In genomic region chr13:71290963-71291937, GRCh38 we compare ENCODE assay signal across 8 cellular contexts.
A peak's percentile ranks its signal among the peaks of the same experiment; 100 is the strongest.
DNase-seq lines count a peak whose midpoint lies in the region; ATAC-seq and TF ChIP-seq lines count a peak whose summit lies in the region.

No MANE protein-coding gene starts in this region.

- peaks cover 5% of the 10 kb centered on the region for H3K9me3 Mint-ChIP-seq in activated naive CD8-positive, alpha-beta T cell treated with anti-CD3 and anti-CD28 coated beads for 36 hours
- H3K9me3 Mint-ChIP-seq in stimulated activated naive B cell treated with anti-CD40 and anti-IgM and Interleukin-4, amounts not matched to agents 10 μg/mL and 1 μg/mL and 100 μg/mL, for 72 hours: peaks cover 0 to 2% of the 10 kb centered on the region in 2 donors

- H3K9me3 ChIP-seq in BLaER1 (peaks cover 7% of the 10 kb centered on the region; the same call in 1 of the 2 replicates), PC-9 (ENCODE audit: insufficient read depth, low read depth) (no peaks in the 10 kb centered on the region; the same call in 1 of the 2 replicates)

- no TSS peak for BruUV-seq in PC-9 (replicated peaks; lab: Mats Ljungman, UMichigan)

- CTCF ChIA-PET in PC-9 (lab: Charles Lee): no interaction called here

- no peaks in the 10 kb centered on the region for H3F3A ChIP-seq in PC-9 (ENCODE audit: insufficient read depth, low read depth)

- H3K4me3 ChIP-seq in BLaER1 (peak overlapping the region; percentile 50), PC-9 (peak overlapping the region; percentile 72)

- ATAC-seq in GM19043 (IDR thresholded peaks at IDR 0.05; ENCODE audit: low read depth, unreplicated experiment) (peak; percentile 76), HG03196 (IDR thresholded peaks at IDR 0.05; ENCODE audit: unreplicated experiment) (peak; percentile 91), left colon (peak; percentile 84)
- ATAC-seq in stimulated activated naive B cell treated with anti-CD40 and anti-IgM and Interleukin-4, amounts not matched to agents 10 μg/mL and 1 μg/mL and 100 μg/mL, for 72 hours (replicated peaks): peak; percentile 65 to 67

- H3K36me3 ChIP-seq in BLaER1: no peaks in the 10 kb centered on the region
- no peaks in the 10 kb centered on the region for H3K36me3 ChIP-seq in PC-9 (ENCODE audit: low read depth)

- H3K4me1 Mint-ChIP-seq in activated naive CD8-positive, alpha-beta T cell treated with anti-CD3 and anti-CD28 coated beads for 36 hours: peaks cover 11% of the 10 kb centered on the region
- H3K4me1 Mint-ChIP-seq in stimulated activated naive B cell treated with anti-CD40 and anti-IgM and Interleukin-4, amounts not matched to agents 10 μg/mL and 1 μg/mL and 100 μg/mL, for 72 hours: peaks cover 5 to 14% of the 10 kb centered on the region in 2 donors

- no peaks in the 10 kb centered on the region for H3K9me2 ChIP-seq in PC-9 (ENCODE audit: insufficient read depth)

- H3K4me1 ChIP-seq in BLaER1: peaks cover 8% of the 10 kb centered on the region; the same call in 1 of the 2 replicates
- H3K4me1 ChIP-seq in PC-9 (replicated peaks; ENCODE audit: insufficient read depth): no peaks in the 10 kb centered on the region

- DNase-seq in PC-9 (peak; percentile 19 to 87), left colon (peak; percentile 27 to 33), foreskin melanocyte (no peak)
- peak; percentile 43 for DNase-seq in activated naive CD8-positive, alpha-beta T cell treated with anti-CD3 and anti-CD28 coated beads for 36 hours
- DNase-seq in stimulated activated naive B cell treated with anti-CD40 and anti-IgM and Interleukin-4, amounts not matched to agents 10 μg/mL and 1 μg/mL and 100 μg/mL, for 72 hours: peak; percentile 37

- H2AFZ ChIP-seq in PC-9: peak overlapping the region; percentile 88

- H3K27me3 Mint-ChIP-seq in activated naive CD8-positive, alpha-beta T cell treated with anti-CD3 and anti-CD28 coated beads for 36 hours: peaks cover 16% of the 10 kb centered on the region
- H3K27me3 Mint-ChIP-seq in stimulated activated naive B cell treated with anti-CD40 and anti-IgM and Interleukin-4, amounts not matched to agents 10 μg/mL and 1 μg/mL and 100 μg/mL, for 72 hours: peaks cover 12% of the 10 kb centered on the region in 2 donors

- H3K27ac Mint-ChIP-seq in activated naive CD8-positive, alpha-beta T cell treated with anti-CD3 and anti-CD28 coated beads for 36 hours: peak overlapping the region; percentile 81
- H3K27ac Mint-ChIP-seq in stimulated activated naive B cell treated with anti-CD40 and anti-IgM and Interleukin-4, amounts not matched to agents 10 μg/mL and 1 μg/mL and 100 μg/mL, for 72 hours: peak overlapping the region; percentile 89

- peaks cover 12% of the 10 kb centered on the region for H3K36me3 Mint-ChIP-seq in activated naive CD8-positive, alpha-beta T cell treated with anti-CD3 and anti-CD28 coated beads for 36 hours
- H3K36me3 Mint-ChIP-seq in stimulated activated naive B cell treated with anti-CD40 and anti-IgM and Interleukin-4, amounts not matched to agents 10 μg/mL and 1 μg/mL and 100 μg/mL, for 72 hours: no peaks in the 10 kb centered on the region

- H3K27me3 ChIP-seq in BLaER1 (no peaks in the 10 kb centered on the region), PC-9 (ENCODE audit: insufficient read depth, low read depth) (no peaks in the 10 kb centered on the region)

- POLR2A ChIA-PET in PC-9 (lab: Charles Lee; ENCODE audit: unreplicated experiment): interaction anchor here (0.6 to 0.7 kb wide), 2 partner anchors 493 to 1842 kb away, joined by 4 read pairs; no protein-coding TSS in a partner anchor

- H3K27ac ChIP-seq in BLaER1 (peak overlapping the region; percentile 52), PC-9 (peak overlapping the region; percentile 41)

- H3K4me2 ChIP-seq in BLaER1: peak overlapping the region; percentile 45
- peak overlapping the region; percentile 69 for H3K4me2 ChIP-seq in PC-9

- no peak overlapping the region for H3K9ac ChIP-seq in BLaER1

- H3K4me3 Mint-ChIP-seq in activated naive CD8-positive, alpha-beta T cell treated with anti-CD3 and anti-CD28 coated beads for 36 hours: peak overlapping the region; percentile 62
- peak overlapping the region; percentile 78 to 80 for H3K4me3 Mint-ChIP-seq in stimulated activated naive B cell treated with anti-CD40 and anti-IgM and Interleukin-4, amounts not matched to agents 10 μg/mL and 1 μg/mL and 100 μg/mL, for 72 hours

- no peak for TF ChIP-seq CTCF in PC-9 (conservative IDR thresholded peaks at IDR 0.05)

- no peaks in the 10 kb centered on the region for H3K79me2 ChIP-seq in PC-9 (ENCODE audit: low read depth)

- intact Hi-C loops in PC-9 (cut with micrococcal nuclease; ENCODE audit: unreplicated experiment): no loop called here
- intact Hi-C loops in left colon (cut with DNase I, micrococcal nuclease): no loop called here

- H4K20me1 ChIP-seq in BLaER1: no peaks in the 10 kb centered on the region
- no peaks in the 10 kb centered on the region for H4K20me1 ChIP-seq in PC-9 (ENCODE audit: insufficient read depth)
